ENCODE assay signal across 10 cellular contexts in genomic region chr21:31780944-31781343, GRCh38. TPM values are rescaled to one million over a fixed set of nuclear protein-coding genes. Genes with fewer than 3 reads are reported as not detected.
DNase-seq lines count a peak whose midpoint lies in the region; ATAC-seq, FAIRE-seq and TF ChIP-seq lines count a peak whose summit lies in the region.
"Had no signal": no experiment of that assay in that cellular context is flagged by ENCODE, and none has a peak within 500 bp of the region (broad histone marks: within the 10 kb centered on the region; RNA-seq: fewer than 3 reads in every experiment).

No MANE protein-coding gene starts in this region.

- CTCF ChIA-PET in HepG2 (lab: Yijun Ruan, JAX; ENCODE audit: low intra/inter-chr PET ratio, low total read pairs) = no interaction called here
- CTCF ChIA-PET in activated CD4-positive, alpha-beta memory T cell treated with anti-CD3 and anti-CD28 coated beads, Interleukin-2, amount 10 ng/mL, durations not matched to agents 7 days and 5 days (lab: Charles Lee) = no interaction called here

- H3K27ac Mint-ChIP-seq in stimulated activated memory B cell treated with anti-CD40 and anti-IgM and Interleukin-4, amounts not matched to agents 10 μg/mL and 1 μg/mL and 100 μg/mL, for 72 hours = no peak overlapping the region
- H3K27ac Mint-ChIP-seq in activated CD4-positive, alpha-beta memory T cell treated with anti-CD3 and anti-CD28 coated beads, Interleukin-2, amount 10 ng/mL, durations not matched to agents 7 days and 5 days = no peak overlapping the region
- H3K27ac Mint-ChIP-seq: activated naive CD4-positive, alpha-beta T cell treated with anti-CD3 and anti-CD28 coated beads, Interleukin-2, amount 50 U/mL, for 24 hours had no signal

- TF ChIP-seq RAD21 in HepG2 (CRISPR knock-in tag; IDR thresholded peaks at IDR 0.05) = no peak

- no peaks in the 10 kb centered on the region for H3K36me3 ChIP-seq in DND-41 (ENCODE audit: insufficient read depth, low read length)
- no peaks in the 10 kb centered on the region for H3K36me3 ChIP-seq in HepG2 (replicated peaks in 1 of 2; ENCODE audit: control insufficient read depth in 1 of 2, insufficient read depth in 2 of 2, low read length in 2 of 2)

- TF ChIP-seq EP300 in HepG2 (IDR thresholded peaks at IDR 0.05; ENCODE audit: low read depth in 2 of 2, low read length in 2 of 2) (no peak), HepG2 (CRISPR knock-in tag; IDR thresholded peaks at IDR 0.05; ENCODE audit: borderline replicate concordance) (no peak)

- no peak overlapping the region for H2AFZ ChIP-seq in DND-41 (ENCODE audit: low read depth, low read length)
- H2AFZ ChIP-seq in HepG2 (ENCODE audit: low read length) = no peak overlapping the region

- in situ Hi-C loops in HepG2 (cut with HindIII; ENCODE audit: extremely low pct_ligation_motif_present, low pct_unique_long_range_greater_than_20kb) = no loop called here

- no peaks in the 10 kb centered on the region for H3K4me1 ChIP-seq in DND-41 (ENCODE audit: insufficient read depth, low read length)
- H3K4me1 ChIP-seq in HepG2 (ENCODE audit: insufficient read depth, low read length) = no peaks in the 10 kb centered on the region

- TF ChIP-seq POLR2A in HepG2 (IDR thresholded peaks at IDR 0.05; ENCODE audit: insufficient read depth in 1 of 2, low read depth in 2 of 2, low read length in 2 of 2) (no peak), H54 (IDR thresholded peaks at IDR 0.05; ENCODE audit: low read depth, low read length) (no peak)

- no peaks in the 10 kb centered on the region for H3K27me3 Mint-ChIP-seq in stimulated activated memory B cell treated with anti-CD40 and anti-IgM and Interleukin-4, amounts not matched to agents 10 μg/mL and 1 μg/mL and 100 μg/mL, for 72 hours
- H3K27me3 Mint-ChIP-seq in activated CD4-positive, alpha-beta memory T cell treated with anti-CD3 and anti-CD28 coated beads, Interleukin-2, amount 10 ng/mL, durations not matched to agents 7 days and 5 days = peaks cover 6% of the 10 kb centered on the region

- no peak for ATAC-seq in DND-41 (ENCODE audit: insufficient read depth, low read depth)
- ATAC-seq in HepG2 = peak; percentile 71
- no peak for ATAC-seq in stimulated activated memory B cell treated with anti-CD40 and anti-IgM and Interleukin-4, amounts not matched to agents 10 μg/mL and 1 μg/mL and 100 μg/mL, for 72 hours

- WGBS in HepG2 (ENCODE audit: low lambda C conversion rate) = 0% methylated on average over 4 of the region's 4 CpGs

- no peak overlapping the region for H3K9ac ChIP-seq in DND-41 (ENCODE audit: low read depth, low read length)
- no peak overlapping the region for H3K9ac ChIP-seq in HepG2 (ENCODE audit: insufficient read depth, low read depth, low read length)

- H3K27ac ChIP-seq in DND-41 (ENCODE audit: low read length) (no peak overlapping the region), HepG2 (ENCODE audit: extremely low read length, insufficient read depth, low read length) (no peak overlapping the region)

- intact Hi-C loops in HepG2 (cut with micrococcal nuclease; ENCODE audit: unreplicated experiment) = loop anchor here (1.0 kb wide), 1 partner anchor 477 kb away; no protein-coding TSS in a partner anchor

- POLR2A ChIA-PET in HepG2 (lab: Yijun Ruan, JAX) = no interaction called here
- POLR2A ChIA-PET in activated CD4-positive, alpha-beta memory T cell treated with anti-CD3 and anti-CD28 coated beads, Interleukin-2, amount 10 ng/mL, durations not matched to agents 7 days and 5 days (lab: Charles Lee) = no interaction called here

- H4K20me1 ChIP-seq in DND-41 (ENCODE audit: insufficient read depth, low read length) (no peaks in the 10 kb centered on the region), HepG2 (ENCODE audit: insufficient read depth, low read length) (no peaks in the 10 kb centered on the region)

- TF ChIP-seq CTCF in DND-41 (IDR thresholded peaks at IDR 0.05; ENCODE audit: borderline replicate concordance, extremely low read depth, low read length, poor library complexity, severe bottlenecking) = peak; percentile 17
- TF ChIP-seq CTCF in HepG2 (CRISPR knock-in tag; IDR thresholded peaks at IDR 0.05) = peak; percentile 38; the same call in 1 of the 2 replicates

- H3K4me3 Mint-ChIP-seq in stimulated activated memory B cell treated with anti-CD40 and anti-IgM and Interleukin-4, amounts not matched to agents 10 μg/mL and 1 μg/mL and 100 μg/mL, for 72 hours = no peak overlapping the region
- no peak overlapping the region for H3K4me3 Mint-ChIP-seq in activated CD4-positive, alpha-beta memory T cell treated with anti-CD3 and anti-CD28 coated beads, Interleukin-2, amount 10 ng/mL, durations not matched to agents 7 days and 5 days
- H3K4me3 Mint-ChIP-seq: activated naive CD4-positive, alpha-beta T cell treated with anti-CD3 and anti-CD28 coated beads, Interleukin-2, amount 50 U/mL, for 24 hours had no signal

- no peak overlapping the region for H3K4me3 ChIP-seq in DND-41 (ENCODE audit: low read depth in 1 of 2, low read length in 2 of 2)
- no peak overlapping the region for H3K4me3 ChIP-seq in HepG2 (replicated peaks in 1 of 3; ENCODE audit: insufficient read depth in 1 of 3, low read depth in 2 of 3, low read length in 3 of 3)

- FAIRE-seq in HepG2 (lab: Jason Lieb, UNC) (no peak), H54 (lab: Jason Lieb, UNC) (no peak)
- FAIRE-seq: GM19239 had no signal

- no TSS peak for BruUV-seq in HepG2 (replicated peaks; lab: Mats Ljungman, UMichigan)

- H3K4me1 Mint-ChIP-seq in stimulated activated memory B cell treated with anti-CD40 and anti-IgM and Interleukin-4, amounts not matched to agents 10 μg/mL and 1 μg/mL and 100 μg/mL, for 72 hours = peaks cover 12% of the 10 kb centered on the region
- no peaks in the 10 kb centered on the region for H3K4me1 Mint-ChIP-seq in activated CD4-positive, alpha-beta memory T cell treated with anti-CD3 and anti-CD28 coated beads, Interleukin-2, amount 10 ng/mL, durations not matched to agents 7 days and 5 days

- H3K27me3 ChIP-seq in DND-41 (ENCODE audit: insufficient read depth, low read length, poor library complexity) (no peaks in the 10 kb centered on the region), HepG2 (ENCODE audit: control insufficient read depth in 1 of 2, insufficient read depth in 2 of 2, low read length in 2 of 2) (peaks cover 0 to 6% of the 10 kb centered on the region in 2 experiments; a peak in 1 of 5 replicates)

- H3K9me3 ChIP-seq in DND-41 (ENCODE audit: insufficient read depth, low read length, severe bottlenecking) = no peaks in the 10 kb centered on the region
- no peaks in the 10 kb centered on the region for H3K9me3 ChIP-seq in HepG2 (ENCODE audit: low read length)

- H3K36me3 Mint-ChIP-seq in stimulated activated memory B cell treated with anti-CD40 and anti-IgM and Interleukin-4, amounts not matched to agents 10 μg/mL and 1 μg/mL and 100 μg/mL, for 72 hours = no peaks in the 10 kb centered on the region
- H3K36me3 Mint-ChIP-seq in activated CD4-positive, alpha-beta memory T cell treated with anti-CD3 and anti-CD28 coated beads, Interleukin-2, amount 10 ng/mL, durations not matched to agents 7 days and 5 days (ENCODE audit: low read depth) = no peaks in the 10 kb centered on the region
- H3K36me3 Mint-ChIP-seq: activated naive CD4-positive, alpha-beta T cell treated with anti-CD3 and anti-CD28 coated beads, Interleukin-2, amount 50 U/mL, for 24 hours had no signal

- H3K79me2 ChIP-seq in DND-41 (ENCODE audit: insufficient read depth, low read length) (no peaks in the 10 kb centered on the region), HepG2 (ENCODE audit: insufficient read depth, low read length) (no peaks in the 10 kb centered on the region)

- DNase-seq in DND-41 = no peak
- peak; percentile 50 for DNase-seq in NAMALWA (ENCODE audit: low spot score)
- DNase-seq in RKO (ENCODE audit: low spot score) = peak; percentile 34
- peak; percentile 20 for DNase-seq in HepG2 (ENCODE audit: low spot score)
- no peak for DNase-seq in H54 (ENCODE audit: insufficient read length, low spot score)
- DNase-seq in hypothalamus (lab: John Stamatoyannopoulos, UW) = no peak
- no peak for DNase-seq in activated CD4-positive, alpha-beta memory T cell treated with anti-CD3 and anti-CD28 coated beads, Interleukin-2, amount 10 ng/mL, durations not matched to agents 7 days and 5 days

- H3K4me2 ChIP-seq in DND-41 (ENCODE audit: insufficient read depth, low read length) = no peak overlapping the region
- H3K4me2 ChIP-seq in HepG2 (ENCODE audit: low read depth, low read length) = no peak overlapping the region

- peaks cover 8% of the 10 kb centered on the region for H3K9me3 Mint-ChIP-seq in stimulated activated memory B cell treated with anti-CD40 and anti-IgM and Interleukin-4, amounts not matched to agents 10 μg/mL and 1 μg/mL and 100 μg/mL, for 72 hours
- no peaks in the 10 kb centered on the region for H3K9me3 Mint-ChIP-seq in activated CD4-positive, alpha-beta memory T cell treated with anti-CD3 and anti-CD28 coated beads, Interleukin-2, amount 10 ng/mL, durations not matched to agents 7 days and 5 days
- H3K9me3 Mint-ChIP-seq: activated naive CD4-positive, alpha-beta T cell treated with anti-CD3 and anti-CD28 coated beads, Interleukin-2, amount 50 U/mL, for 24 hours had no signal

RNA-seq across cellular contexts. Expression of gene SCAF4, which starts 49.0 kb away (rescaled TPM):
- total RNA-seq in HepG2 (2016; rRNA removed; fragmentation: Illumina TruSeq; extraction: Trizol) = 7.8 and 9.1 TPM in 2 replicates
- 11.3 and 15.0 TPM in 2 replicates for total RNA-seq in HepG2 (2016; cell fraction: cytosol; rRNA removed; fragmentation: Illumina TruSeq; extraction: Trizol; ENCODE audit: low read depth)
- 6.5 and 9.5 TPM in 2 replicates for total RNA-seq in HepG2 (2016; cell fraction: insoluble cytoplasmic fraction; rRNA removed; fragmentation: Illumina TruSeq; extraction: Trizol)
- total RNA-seq in HepG2 (2016; cell fraction: membrane; rRNA removed; fragmentation: Illumina TruSeq; extraction: Trizol) = 5.5 and 5.8 TPM in 2 replicates
- 31.8 and 33.5 TPM in 2 replicates for total RNA-seq in HepG2 (2016; cell fraction: nucleus; rRNA removed; fragmentation: Illumina TruSeq; extraction: Trizol)
- polyA plus RNA-seq in HepG2 (2011; rRNA removed) = 11.1 and 11.5 TPM in 2 replicates
- polyA plus RNA-seq in HepG2 (2011; cell fraction: cytosol; rRNA removed) = 3.4 and 4.2 TPM in 2 replicates
- 41.8 and 44.1 TPM in 2 replicates for polyA plus RNA-seq in HepG2 (2011; cell fraction: nucleus; rRNA removed)
- 22.5 and 23.1 TPM in 2 replicates for polyA plus RNA-seq in HepG2 (2012)
- 0.96 and 1.1 TPM in 2 replicates for polyA plus RNA-seq in HepG2 (2016; cell fraction: cytosol; fragmentation: Illumina TruSeq; extraction: Trizol; ENCODE audit: low read depth)
- 16.6 and 22.3 TPM in 2 replicates for polyA plus RNA-seq in HepG2 (2016; cell fraction: insoluble cytoplasmic fraction; fragmentation: Illumina TruSeq; extraction: Trizol; ENCODE audit: low read depth)
- polyA plus RNA-seq in HepG2 (2016; cell fraction: membrane; fragmentation: Illumina TruSeq; extraction: Trizol; ENCODE audit: low read depth) = 2.3 and 2.9 TPM in 2 replicates
- polyA plus RNA-seq in HepG2 (2016; cell fraction: nucleus; fragmentation: Illumina TruSeq; extraction: Trizol; ENCODE audit: insufficient read depth, low read depth) = 55.4 and 57.4 TPM in 2 replicates
- 15.5 and 17.2 TPM in 2 replicates for polyA minus RNA-seq in HepG2 (2011; rRNA and poly(A)+ RNA removed; ENCODE audit: low replicate concordance)
- polyA minus RNA-seq in HepG2 (2011; cell fraction: cytosol; rRNA and poly(A)+ RNA removed) = 8.9 and 9.3 TPM in 2 replicates
- 113 and 114 TPM in 2 replicates for polyA minus RNA-seq in HepG2 (2011; cell fraction: nucleus; rRNA and poly(A)+ RNA removed)
- total RNA-seq in activated CD4-positive, alpha-beta memory T cell treated with anti-CD3 and anti-CD28 coated beads, Interleukin-2, amount 10 ng/mL, durations not matched to agents 7 days and 5 days = 10 to 100 TPM; 49.0 to 49.3 TPM

Comparison
In these comparisons a context has a peak if more than half of its experiments do, and no peak if none do; other contexts are left out.
1. DNase-seq: peak in NAMALWA (single experiment), RKO (single experiment) and HepG2 (single experiment); none in DND-41 (single experiment), H54 (single experiment), hypothalamus (0 of 51) and activated CD4-positive, alpha-beta memory T cell treated with anti-CD3 and anti-CD28 coated beads, Interleukin-2, amount 10 ng/mL, durations not matched to agents 7 days and 5 days (single experiment).